Comparison of ENCODE assay signal across 14 cellular contexts in the genomic region with DNA sequence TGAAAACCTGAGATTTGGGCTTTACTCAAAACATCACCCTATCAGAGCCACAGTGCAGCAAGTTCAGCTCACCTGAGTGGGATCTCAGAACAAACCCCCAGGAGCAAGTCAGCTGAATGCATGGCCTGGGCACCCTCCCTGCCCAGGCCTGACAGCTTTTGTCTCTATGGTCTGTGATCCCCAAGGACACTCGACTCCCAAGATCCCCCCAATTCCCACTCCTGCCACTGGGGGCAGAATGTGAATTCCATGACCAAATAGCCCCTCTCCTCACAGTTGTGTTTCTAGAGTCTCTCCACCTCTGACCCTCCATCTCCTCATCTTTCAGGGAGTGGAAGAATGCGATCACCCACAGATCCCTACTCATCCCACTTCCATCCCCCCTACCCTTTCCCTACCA. TPM values are rescaled to one million over a fixed set of nuclear protein-coding genes. Genes with fewer than 3 reads are reported as not detected.
DNase-seq lines count a peak whose midpoint lies in the region; ATAC-seq and TF ChIP-seq lines count a peak whose summit lies in the region.
"Had no signal": no experiment of that assay in that cellular context is flagged by ENCODE, and none has a peak within 500 bp of the region (broad histone marks: within the 10 kb centered on the region; RNA-seq: fewer than 3 reads in every experiment).

No MANE protein-coding gene starts in this region.

- H3K4me3 ChIP-seq in GM06990 (replicated peaks; ENCODE audit: low read depth, low read length) (no peak overlapping the region), NB4 (ENCODE audit: low read depth, low read length) (no peak overlapping the region), endodermal cell (ENCODE audit: low read length) (no peak overlapping the region)

- WGBS in endodermal cell (ENCODE audit: insufficient coverage in 1 of 2, insufficient read length in 1 of 2), 2 experiments = 90 to 100% methylated on average over 1 to 2 of the region's 2 CpGs

- no peak overlapping the region for H3K9ac ChIP-seq in endodermal cell (ENCODE audit: extremely low read depth, low read length, poor library complexity, severe bottlenecking)

- H3K4me1 Mint-ChIP-seq in endodermal cell (peaks cover 4% of the 10 kb centered on the region), mesothelial cell of epicardium (no peaks in the 10 kb centered on the region)

- no peaks in the 10 kb centered on the region for H3K36me3 Mint-ChIP-seq in endodermal cell (ENCODE audit: low read depth)
- no peaks in the 10 kb centered on the region for H3K36me3 Mint-ChIP-seq in mesothelial cell of epicardium
- H3K36me3 Mint-ChIP-seq: activated CD4-positive, alpha-beta memory T cell treated with anti-CD3 and anti-CD28 coated beads for 36 hours; T-cell had no signal

- H3K27me3 Mint-ChIP-seq in endodermal cell (ENCODE audit: insufficient read depth) = no peaks in the 10 kb centered on the region
- no peaks in the 10 kb centered on the region for H3K27me3 Mint-ChIP-seq in mesothelial cell of epicardium (ENCODE audit: low read depth)

- H3K27ac ChIP-seq in endodermal cell (ENCODE audit: low read depth, low read length) (no peak overlapping the region), caudate nucleus (ENCODE audit: low read depth, low read length) (no peak overlapping the region)

- DNase-seq in GM06990 (ENCODE audit: extremely low read depth, insufficient read length) (no peak), NB4 (ENCODE audit: low read depth) (no peak), endodermal cell (peak; percentile 77), mesothelial cell of epicardium (ENCODE audit: low spot score in 2 of 2, unreplicated experiment in 2 of 2) (peak in 1 of 2 experiments; percentile 29), caudate nucleus (lab: John Stamatoyannopoulos, UW) (no peak), foreskin melanocyte (no peak), NCI-H1048 (lab: John Stamatoyannopoulos, UW) (no peak)
- DNase-seq: activated CD4-positive, alpha-beta memory T cell treated with anti-CD3 and anti-CD28 coated beads for 36 hours; activated naive CD4-positive, alpha-beta T cell treated with anti-CD3 and anti-CD28 coated beads for 36 hours; KBM-7; OCI-M1; stimulated activated CD4-positive, alpha-beta T cell treated with anti-CD3 and anti-CD28 coated beads, Interleukin-4, amount 100 ng/mL, for 4 hours; T-cell had no signal

- ATAC-seq in HG03139 (IDR thresholded peaks at IDR 0.05; ENCODE audit: unreplicated experiment) = no peak
- ATAC-seq: T-cell had no signal

- H3K36me3 ChIP-seq in GM06990 (ENCODE audit: control insufficient read depth, insufficient read depth, low read length) (no peaks in the 10 kb centered on the region), endodermal cell (ENCODE audit: control insufficient read depth, insufficient read depth, low read length) (no peaks in the 10 kb centered on the region)

- no peak for TF ChIP-seq POLR2A in NB4 (IDR thresholded peaks at IDR 0.05; ENCODE audit: extremely low read depth, insufficient read length)

- H3K27me3 ChIP-seq in GM06990 (replicated peaks; ENCODE audit: control insufficient read depth, insufficient read depth, low read length) = no peaks in the 10 kb centered on the region
- no peaks in the 10 kb centered on the region for H3K27me3 ChIP-seq in endodermal cell (ENCODE audit: control insufficient read depth, insufficient read depth, low read length, poor library complexity, severe bottlenecking)

- H3K9me3 ChIP-seq in endodermal cell (ENCODE audit: control insufficient read depth, low read length) = no peaks in the 10 kb centered on the region

- peak; percentile 27 for TF ChIP-seq CTCF in GM06990 (IDR thresholded peaks at IDR 0.05; ENCODE audit: insufficient read depth, low read length, poor library complexity, severe bottlenecking)
- TF ChIP-seq CTCF in NB4 (IDR thresholded peaks at IDR 0.05; ENCODE audit: low read depth, low read length) = peak; percentile 31
- peak; percentile 65 for TF ChIP-seq CTCF in endodermal cell (conservative IDR thresholded peaks at IDR 0.05)
- TF ChIP-seq CTCF in mesothelial cell of epicardium (IDR thresholded peaks at IDR 0.05; ENCODE audit: unreplicated experiment) = peak; percentile 35

- H3K4me3 Mint-ChIP-seq in endodermal cell (no peak overlapping the region), mesothelial cell of epicardium (no peak overlapping the region)
- H3K4me3 Mint-ChIP-seq: activated CD4-positive, alpha-beta memory T cell treated with anti-CD3 and anti-CD28 coated beads for 36 hours; activated naive CD4-positive, alpha-beta T cell treated with anti-CD3 and anti-CD28 coated beads for 36 hours; T-cell had no signal

- H3K4me1 ChIP-seq in endodermal cell (ENCODE audit: control insufficient read depth, insufficient read depth, low read length) = no peaks in the 10 kb centered on the region

- H3K9me3 Mint-ChIP-seq in endodermal cell (peaks cover 4% of the 10 kb centered on the region), mesothelial cell of epicardium (no peaks in the 10 kb centered on the region)
- H3K9me3 Mint-ChIP-seq: activated CD4-positive, alpha-beta memory T cell treated with anti-CD3 and anti-CD28 coated beads for 36 hours; activated naive CD4-positive, alpha-beta T cell treated with anti-CD3 and anti-CD28 coated beads for 36 hours; T-cell had no signal

- H3K27ac Mint-ChIP-seq in endodermal cell = peak overlapping the region; percentile 42
- H3K27ac Mint-ChIP-seq in mesothelial cell of epicardium = no peak overlapping the region
- H3K27ac Mint-ChIP-seq: activated CD4-positive, alpha-beta memory T cell treated with anti-CD3 and anti-CD28 coated beads for 36 hours; activated naive CD4-positive, alpha-beta T cell treated with anti-CD3 and anti-CD28 coated beads for 36 hours; T-cell had no signal

RNA-seq across cellular contexts. Expression of gene ZNF445, which starts 58.9 kb away (rescaled TPM):
- total RNA-seq in endodermal cell = 10 to 100 TPM; 35.4 to 56.9 TPM
- polyA plus RNA-seq in endodermal cell (2013, experiment 1 of 2) = 17.5 TPM
- polyA plus RNA-seq in endodermal cell (2013, experiment 2 of 2) = 15.1 TPM
- total RNA-seq in mesothelial cell of epicardium = 51.7 to 54.1 TPM (median 52.6 TPM) in 3 replicates
